10 cellular contexts compared by ENCODE assay signal in genomic region chr22:42719656-42720262, GRCh38. TPM values are rescaled to one million over a fixed set of nuclear protein-coding genes. Genes with fewer than 3 reads are reported as not detected.
DNase-seq lines count a peak whose midpoint lies in the region; ATAC-seq, FAIRE-seq and TF ChIP-seq lines count a peak whose summit lies in the region.
"Had no signal": no experiment of that assay in that cellular context is flagged by ENCODE, and none has a peak within 500 bp of the region (broad histone marks: within the 10 kb centered on the region; RNA-seq: fewer than 3 reads in every experiment).

No MANE protein-coding gene starts in this region.

- peak overlapping the region; percentile 83 for H3K4me2 ChIP-seq in astrocyte (ENCODE audit: low read length)

- peaks cover 43% of the 10 kb centered on the region for H3K27me3 ChIP-seq in astrocyte (ENCODE audit: insufficient read depth, low read length)
- no peaks in the 10 kb centered on the region for H3K27me3 ChIP-seq in thyroid gland
- H3K27me3 ChIP-seq in BE2C, result peaks cover 63% of the 10 kb centered on the region

- H3K4me1 ChIP-seq in astrocyte (ENCODE audit: insufficient read depth, low read length) (peaks cover 6% of the 10 kb centered on the region), thyroid gland (peaks cover 4 to 30% of the 10 kb centered on the region in 2 donors), BE2C (no peaks in the 10 kb centered on the region)

- no peaks in the 10 kb centered on the region for H3K36me3 Mint-ChIP-seq in T-helper 1 cell treated with Interleukin-12 subunit alpha and Interleukin-12 subunit beta and Interleukin-4 antibody, amounts not matched to agents 30 μg/mL and 1 μg/mL, for 36 hours (ENCODE audit: low read depth)
- no peaks in the 10 kb centered on the region for H3K36me3 Mint-ChIP-seq in astrocyte (ENCODE audit: low read depth, unreplicated experiment)

- intact Hi-C loops in thyroid gland (cut with DNase I), result no loop called here

- H3K79me2 ChIP-seq in astrocyte (ENCODE audit: insufficient read depth, low read length), result no peaks in the 10 kb centered on the region

- WGBS in thyroid gland, 2 donors, result 36 to 38% methylated on average over 18 to 23 of the region's 37 CpGs

- H4K20me1 ChIP-seq in astrocyte (ENCODE audit: insufficient read depth, low read length), result peaks cover 18% of the 10 kb centered on the region

- H3K27ac ChIP-seq in astrocyte (ENCODE audit: low read depth, low read length) (no peak overlapping the region), thyroid gland (peak overlapping the region; percentile 84 to 85 (median 84))
- H3K27ac ChIP-seq: SK-N-MC had no signal

- no peak for DNase-seq in T-helper 1 cell
- DNase-seq in astrocyte (ENCODE audit: low read depth), result no peak
- peak; percentile 30 for DNase-seq in kidney tubule cell (ENCODE audit: low spot score)
- no peak for DNase-seq in thyroid gland
- DNase-seq in A172 (ENCODE audit: low spot score), result no peak
- DNase-seq in BE2C, result no peak
- DNase-seq: DND-41 had no signal

- H3K9ac ChIP-seq in astrocyte (ENCODE audit: low read length), result peak overlapping the region; percentile 27

- H3K4me3 ChIP-seq in astrocyte (ENCODE audit: insufficient read depth, low read depth, low read length) (peak overlapping the region; percentile 44), thyroid gland (replicated peaks in 1 of 3) (peak overlapping the region in 2 of 3 donors; percentile 47 to 83), BE2C (ENCODE audit: low read depth, low read length) (no peak overlapping the region)

- TF ChIP-seq POLR2A in thyroid gland (IDR thresholded peaks at IDR 0.05), result no peak

- peaks cover 60% of the 10 kb centered on the region for H3K27me3 Mint-ChIP-seq in T-helper 1 cell treated with Interleukin-12 subunit alpha and Interleukin-12 subunit beta and Interleukin-4 antibody, amounts not matched to agents 30 μg/mL and 1 μg/mL, for 36 hours (ENCODE audit: low read depth)
- peaks cover 43% of the 10 kb centered on the region for H3K27me3 Mint-ChIP-seq in astrocyte (ENCODE audit: low read depth, unreplicated experiment)

- no peaks in the 10 kb centered on the region for H3K9me3 Mint-ChIP-seq in T-helper 1 cell treated with Interleukin-12 subunit alpha and Interleukin-12 subunit beta and Interleukin-4 antibody, amounts not matched to agents 30 μg/mL and 1 μg/mL, for 36 hours
- no peaks in the 10 kb centered on the region for H3K9me3 Mint-ChIP-seq in astrocyte (ENCODE audit: unreplicated experiment)

- ATAC-seq in HG03469 (IDR thresholded peaks at IDR 0.05; ENCODE audit: unreplicated experiment), result no peak

- peak overlapping the region; percentile 44 for H3K4me3 Mint-ChIP-seq in T-helper 1 cell treated with Interleukin-12 subunit alpha and Interleukin-12 subunit beta and Interleukin-4 antibody, amounts not matched to agents 30 μg/mL and 1 μg/mL, for 36 hours
- peak overlapping the region; percentile 75 for H3K4me3 Mint-ChIP-seq in astrocyte (ENCODE audit: unreplicated experiment)

- FAIRE-seq in astrocyte (lab: Jason Lieb, UNC), result no peak

- TF ChIP-seq CTCF in astrocyte (IDR thresholded peaks at IDR 0.05; ENCODE audit: insufficient read depth, low read depth, low read length), result no peak
- TF ChIP-seq CTCF in thyroid gland (IDR thresholded peaks at IDR 0.05), result no peak
- no peak for TF ChIP-seq CTCF in BE2C (IDR thresholded peaks at IDR 0.05; ENCODE audit: low read depth, low read length)

- peaks cover 14% of the 10 kb centered on the region for H3K4me1 Mint-ChIP-seq in T-helper 1 cell treated with Interleukin-12 subunit alpha and Interleukin-12 subunit beta and Interleukin-4 antibody, amounts not matched to agents 30 μg/mL and 1 μg/mL, for 36 hours (ENCODE audit: low read depth)
- H3K4me1 Mint-ChIP-seq in astrocyte (ENCODE audit: low read depth, unreplicated experiment), result peaks cover 2% of the 10 kb centered on the region

- H2AFZ ChIP-seq in astrocyte (ENCODE audit: low read depth, low read length), result peak overlapping the region; percentile 63

- no peak overlapping the region for H3K27ac Mint-ChIP-seq in T-helper 1 cell treated with Interleukin-12 subunit alpha and Interleukin-12 subunit beta and Interleukin-4 antibody, amounts not matched to agents 30 μg/mL and 1 μg/mL, for 36 hours
- H3K27ac Mint-ChIP-seq in astrocyte (ENCODE audit: unreplicated experiment), result no peak overlapping the region

- H3K9me3 ChIP-seq in astrocyte (ENCODE audit: insufficient read depth, low read depth, low read length) (no peaks in the 10 kb centered on the region), thyroid gland (no peaks in the 10 kb centered on the region), BE2C (no peaks in the 10 kb centered on the region)

- H3K36me3 ChIP-seq in astrocyte (ENCODE audit: insufficient read depth, low read length), result no peaks in the 10 kb centered on the region
- H3K36me3 ChIP-seq in thyroid gland, result no peaks in the 10 kb centered on the region
- no peaks in the 10 kb centered on the region for H3K36me3 ChIP-seq in BE2C

RNA-seq across cellular contexts. Expression of gene A4GALT, which starts 0.9 kb away (rescaled TPM):
- total RNA-seq in astrocyte (1.6 and 1.9 TPM in 2 replicates), thyroid gland (10 to 100 TPM; 12.6 to 23.9 (median 18.0) TPM)
- total RNA-seq in A172 (2014; rRNA removed; shearing (Covaris generic)), result 1.8 and 3.4 TPM in 2 replicates
- not detected for polyA plus RNA-seq in BE2C (2012; ENCODE audit: insufficient read depth, insufficient read length, low read depth)
